ENCODE assay signal across 8 cellular contexts in the genomic region with DNA sequence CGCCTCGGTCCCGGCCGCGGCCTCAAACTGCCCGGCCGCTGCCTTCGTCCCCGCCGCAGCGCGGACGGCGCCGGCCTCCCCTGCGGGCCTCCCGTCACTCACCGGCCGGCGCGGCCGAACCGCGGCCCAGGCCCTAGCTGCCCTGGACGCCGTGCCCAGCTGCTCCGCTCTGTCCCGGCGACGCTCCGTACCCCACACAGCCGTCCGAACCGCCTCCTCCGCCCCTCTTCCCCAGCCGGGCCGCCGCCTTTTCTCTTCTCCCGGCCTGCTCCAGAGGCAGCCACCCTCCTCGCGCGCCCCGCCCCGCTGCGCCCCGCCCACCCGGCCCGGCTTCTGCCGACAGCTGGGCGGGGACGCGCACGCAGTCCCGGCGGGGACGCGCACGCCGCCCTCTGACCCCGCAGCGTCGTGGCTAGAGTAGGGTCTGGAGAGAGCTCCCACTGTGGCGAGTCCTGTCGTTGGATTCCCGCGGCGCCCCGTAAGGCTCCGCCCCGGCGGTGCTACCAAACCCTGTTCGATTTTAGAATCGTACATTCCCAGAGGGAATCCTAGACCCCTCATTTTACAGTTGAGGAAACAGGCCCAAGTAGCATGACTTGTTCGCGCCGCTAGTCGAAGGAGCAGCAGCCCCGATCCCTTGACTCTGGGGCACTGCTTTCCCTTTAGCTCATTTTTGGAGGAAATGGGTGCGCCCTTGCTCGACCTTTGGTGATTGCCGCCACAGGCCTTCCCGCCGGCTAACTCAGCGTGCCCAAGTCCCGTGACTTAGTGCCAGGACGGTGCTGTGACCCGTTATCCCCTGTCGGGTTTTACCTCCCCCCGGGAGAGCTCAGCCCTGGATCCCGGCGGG. TPM values are rescaled to one million over a fixed set of nuclear protein-coding genes. Genes with fewer than 3 reads are reported as not detected.
A peak's percentile ranks its signal among the peaks of the same experiment; 100 is the strongest.
DNase-seq lines count a peak whose midpoint lies in the region; ATAC-seq and TF ChIP-seq lines count a peak whose summit lies in the region.

FBXO30 (minus strand) TSS at position 295 of the 850 bp plus-strand sequence. CDS start 8,390 bp downstream, outside the sequence.

- H3K36me3 ChIP-seq in endodermal cell (ENCODE audit: control insufficient read depth, insufficient read depth, low read length), result no peaks in the 10 kb centered on the region
- no peaks in the 10 kb centered on the region for H3K36me3 ChIP-seq in mesodermal cell (ENCODE audit: control insufficient read depth, insufficient read depth, low read length)

- no peaks in the 10 kb centered on the region for H3K36me3 Mint-ChIP-seq in activated CD8-positive, alpha-beta memory T cell treated with anti-CD3 and anti-CD28 coated beads, Interleukin-2, amount 10 ng/mL, durations not matched to agents 7 days and 5 days
- no peaks in the 10 kb centered on the region for H3K36me3 Mint-ChIP-seq in endodermal cell (ENCODE audit: low read depth)

- peak; percentile 81 for ATAC-seq in GM19467 (IDR thresholded peaks at IDR 0.05; ENCODE audit: unreplicated experiment)
- peak; percentile 88 for ATAC-seq in activated CD8-positive, alpha-beta memory T cell treated with anti-CD3 and anti-CD28 coated beads, Interleukin-2, amount 10 ng/mL, durations not matched to agents 7 days and 5 days

- H3K27me3 Mint-ChIP-seq in activated CD8-positive, alpha-beta memory T cell treated with anti-CD3 and anti-CD28 coated beads, Interleukin-2, amount 10 ng/mL, durations not matched to agents 7 days and 5 days, result no peaks in the 10 kb centered on the region
- no peaks in the 10 kb centered on the region for H3K27me3 Mint-ChIP-seq in endodermal cell (ENCODE audit: insufficient read depth)

- peaks cover 28% of the 10 kb centered on the region for H3K4me1 Mint-ChIP-seq in activated CD8-positive, alpha-beta memory T cell treated with anti-CD3 and anti-CD28 coated beads, Interleukin-2, amount 10 ng/mL, durations not matched to agents 7 days and 5 days
- peaks cover 30% of the 10 kb centered on the region for H3K4me1 Mint-ChIP-seq in endodermal cell

- H3K4me3 ChIP-seq in endodermal cell (ENCODE audit: low read length), result peak within 1 kb of the TSS; percentile 92
- H3K4me3 ChIP-seq in mesodermal cell (ENCODE audit: extremely low read depth, insufficient read depth, low read length, poor library complexity, severe bottlenecking), result peak within 1 kb of the TSS; percentile 67

- H3K9me3 ChIP-seq in endodermal cell (ENCODE audit: control insufficient read depth, low read length) (no peaks in the 10 kb centered on the region), mesodermal cell (ENCODE audit: control insufficient read depth, low read length) (no peaks in the 10 kb centered on the region)

- H3K4me1 ChIP-seq in endodermal cell (ENCODE audit: control insufficient read depth, insufficient read depth, low read length) (peaks cover 8% of the 10 kb centered on the region), mesodermal cell (ENCODE audit: control insufficient read depth, insufficient read depth, low read length, poor library complexity, severe bottlenecking) (peaks cover 6% of the 10 kb centered on the region)

- TF ChIP-seq CTCF in endodermal cell (conservative IDR thresholded peaks at IDR 0.05), result peak; percentile 37

- H3K9me3 Mint-ChIP-seq in activated CD8-positive, alpha-beta memory T cell treated with anti-CD3 and anti-CD28 coated beads, Interleukin-2, amount 10 ng/mL, durations not matched to agents 7 days and 5 days (ENCODE audit: low read depth), result no peaks in the 10 kb centered on the region
- H3K9me3 Mint-ChIP-seq in endodermal cell, result no peaks in the 10 kb centered on the region

- CTCF ChIA-PET in activated CD8-positive, alpha-beta memory T cell treated with anti-CD3 and anti-CD28 coated beads, Interleukin-2, amount 10 ng/mL, durations not matched to agents 7 days and 5 days (lab: Charles Lee), result interaction anchor here (0.8 to 1.9 kb wide), 8 partner anchors 12 to 149 kb away, joined by 3 to 9 read pairs (median 3); partner anchors contain the start of genes EPM2A and SHPRH

- peak within 1 kb of the TSS; percentile 93 for H3K4me3 Mint-ChIP-seq in activated CD8-positive, alpha-beta memory T cell treated with anti-CD3 and anti-CD28 coated beads, Interleukin-2, amount 10 ng/mL, durations not matched to agents 7 days and 5 days
- H3K4me3 Mint-ChIP-seq in endodermal cell, result peak within 1 kb of the TSS; percentile 71

- peak within 1 kb of the TSS; percentile 88 for H3K9ac ChIP-seq in endodermal cell (ENCODE audit: extremely low read depth, low read length, poor library complexity, severe bottlenecking)

- H3K27ac ChIP-seq in endodermal cell (ENCODE audit: low read depth, low read length) (peak within 1 kb of the TSS; percentile 92), mesodermal cell (ENCODE audit: low read depth, low read length, severe bottlenecking) (peak within 1 kb of the TSS; percentile 97)

- H3K27ac Mint-ChIP-seq in activated CD8-positive, alpha-beta memory T cell treated with anti-CD3 and anti-CD28 coated beads, Interleukin-2, amount 10 ng/mL, durations not matched to agents 7 days and 5 days, result peak within 1 kb of the TSS; percentile 94
- peak within 1 kb of the TSS; percentile 96 for H3K27ac Mint-ChIP-seq in endodermal cell

- 0% methylated on average over 26 to 91 of the region's 91 CpGs for WGBS in endodermal cell (ENCODE audit: insufficient coverage in 1 of 2, insufficient read length in 1 of 2), 2 experiments
- WGBS in mesodermal cell (ENCODE audit: insufficient coverage in 2 of 2), 2 experiments, result 0% methylated on average over 54 to 55 of the region's 91 CpGs

- peak; percentile 85 for DNase-seq in COLO668 (lab: John Stamatoyannopoulos, UW; ENCODE audit: unreplicated experiment)
- peak; percentile 81 for DNase-seq in HPDE6-E6E7 (ENCODE audit: extremely low spot score)
- DNase-seq in NK-92 (lab: John Stamatoyannopoulos, UW; ENCODE audit: unreplicated experiment), result peak; percentile 13
- DNase-seq in activated CD8-positive, alpha-beta memory T cell treated with anti-CD3 and anti-CD28 coated beads, Interleukin-2, amount 10 ng/mL, durations not matched to agents 7 days and 5 days, result peak; percentile 90
- peak; percentile 97 for DNase-seq in endodermal cell
- peak; percentile 67 to 79 for DNase-seq in stimulated activated CD8-positive, alpha-beta memory T cell treated with anti-CD3 and anti-CD28 coated beads, Interleukin-15, amount 100 ng/mL, for 4 hours (ENCODE audit: low read depth in 2 of 2)

- H3K27me3 ChIP-seq in endodermal cell (ENCODE audit: control insufficient read depth, insufficient read depth, low read length, poor library complexity, severe bottlenecking), result no peaks in the 10 kb centered on the region

RNA-seq across cellular contexts. Expression of gene FBXO30, which starts in this region (rescaled TPM):
- total RNA-seq in activated CD8-positive, alpha-beta memory T cell treated with anti-CD3 and anti-CD28 coated beads, Interleukin-2, amount 10 ng/mL, durations not matched to agents 7 days and 5 days, result 1 to 10 TPM; 4.2 to 7.4 TPM
- 10 to 100 TPM; 17.8 to 17.9 TPM for total RNA-seq in endodermal cell
- 12.8 TPM for polyA plus RNA-seq in endodermal cell (2013, experiment 1 of 2)
- 13.1 TPM for polyA plus RNA-seq in endodermal cell (2013, experiment 2 of 2)
- 10.2 TPM for polyA plus RNA-seq in mesodermal cell (2013, experiment 1 of 2)
- 11.7 TPM for polyA plus RNA-seq in mesodermal cell (2013, experiment 2 of 2)

Comparison
In these comparisons a context has a peak if more than half of its experiments do, and no peak if none do; other contexts are left out.
1. Peak in every context shown above with its lines: DNase-seq, ATAC-seq, H3K4me3 ChIP-seq and H3K27ac ChIP-seq.
2. DNase-seq: peak in every context shown above with its lines; median percentile 97 in endodermal cell; 90 in activated CD8-positive, alpha-beta memory T cell treated with anti-CD3 and anti-CD28 coated beads, Interleukin-2, amount 10 ng/mL, durations not matched to agents 7 days and 5 days; 85 in COLO668; 81 in HPDE6-E6E7; 73 in stimulated activated CD8-positive, alpha-beta memory T cell treated with anti-CD3 and anti-CD28 coated beads, Interleukin-15, amount 100 ng/mL, for 4 hours; 13 in NK-92.